In genomic region chr2:9333591-9334171, GRCh38 we compare ENCODE assay signal across 9 cellular contexts.
DNase-seq lines count a peak whose midpoint lies in the region; ATAC-seq and TF ChIP-seq lines count a peak whose summit lies in the region.
"Had no signal": no experiment of that assay in that cellular context is flagged by ENCODE, and none has a peak within 500 bp of the region (broad histone marks: within the 10 kb centered on the region; RNA-seq: fewer than 3 reads in every experiment).

No MANE protein-coding gene starts in this region.

- H3K36me3 Mint-ChIP-seq in stimulated activated memory B cell treated with anti-CD40 and anti-IgM and Interleukin-4, amounts not matched to agents 10 μg/mL and 1 μg/mL and 100 μg/mL, for 72 hours: no peaks in the 10 kb centered on the region
- H3K36me3 Mint-ChIP-seq: memory B cell had no signal

- no peaks in the 10 kb centered on the region for H3K9me3 Mint-ChIP-seq in stimulated activated memory B cell treated with anti-CD40 and anti-IgM and Interleukin-4, amounts not matched to agents 10 μg/mL and 1 μg/mL and 100 μg/mL, for 72 hours
- H3K9me3 Mint-ChIP-seq: memory B cell had no signal

- no peak overlapping the region for H3K27ac Mint-ChIP-seq in stimulated activated memory B cell treated with anti-CD40 and anti-IgM and Interleukin-4, amounts not matched to agents 10 μg/mL and 1 μg/mL and 100 μg/mL, for 72 hours
- H3K27ac Mint-ChIP-seq: memory B cell had no signal

- H3K9me2 ChIP-seq in GM23248 (ENCODE audit: insufficient read depth): no peaks in the 10 kb centered on the region

- 46 to 52% methylated on average over 6 to 7 of the region's 7 CpGs for WGBS in GM23248 (ENCODE audit: low coverage in 1 of 2, low lambda C conversion rate in 2 of 2, missing lambda C conversion rate in 2 of 2), 2 experiments
- WGBS in stomach, 5 donors: 29 to 50% (median 34%) methylated on average over 7 of the region's 7 CpGs

- no peak for ATAC-seq in stimulated activated memory B cell treated with anti-CD40 and anti-IgM and Interleukin-4, amounts not matched to agents 10 μg/mL and 1 μg/mL and 100 μg/mL, for 72 hours

- no peak for TF ChIP-seq POLR2A in stomach (IDR thresholded peaks at IDR 0.05)

- intact Hi-C loops in stomach (cut with DNase I; ENCODE audit: low total_unique reads): loop anchor here (5.0 kb wide), 1 partner anchor 191 kb away; no protein-coding TSS in a partner anchor

- DNase-seq in AG20443 (ENCODE audit: low spot score) (peak; percentile 82), GM23248 (peak; percentile 92), NCI-H774 (lab: John Stamatoyannopoulos, UW) (peak; percentile 41), brain pericyte (ENCODE audit: low read depth, low spot score) (peak; percentile 64), iris pigment epithelial cell (ENCODE audit: low read depth) (peak; percentile 92), stomach (peak; percentile 71), NCI-H187 treated with DMSO at 0.1 percent for 48 hours (lab: John Stamatoyannopoulos, UW) (no peak)

- H3K27ac ChIP-seq in GM23248 (peak overlapping the region; percentile 30), stomach (peak overlapping the region in 2 of 5 donors; percentile 35 to 37)

- H3K36me3 ChIP-seq in GM23248 (ENCODE audit: low read depth): peaks cover 45% of the 10 kb centered on the region
- peaks cover 0 to 24% (median 21%) of the 10 kb centered on the region in 4 donors for H3K36me3 ChIP-seq in stomach

- no peak overlapping the region for H3K4me2 ChIP-seq in GM23248 (ENCODE audit: unreplicated experiment)

- H2AFZ ChIP-seq in GM23248: no peak overlapping the region

- H3K79me2 ChIP-seq in GM23248 (ENCODE audit: insufficient read depth): peaks cover 61% of the 10 kb centered on the region

- no peak overlapping the region for H3K4me3 Mint-ChIP-seq in stimulated activated memory B cell treated with anti-CD40 and anti-IgM and Interleukin-4, amounts not matched to agents 10 μg/mL and 1 μg/mL and 100 μg/mL, for 72 hours
- H3K4me3 Mint-ChIP-seq: memory B cell had no signal

- no peaks in the 10 kb centered on the region for H3K27me3 Mint-ChIP-seq in stimulated activated memory B cell treated with anti-CD40 and anti-IgM and Interleukin-4, amounts not matched to agents 10 μg/mL and 1 μg/mL and 100 μg/mL, for 72 hours

- in situ Hi-C loops in GM23248 (cut with MboI): loop anchor here (10.0 kb wide), 1 partner anchor 129 kb away; the partner anchor contains the start of gene ASAP2

- H3F3A ChIP-seq in GM23248 (ENCODE audit: insufficient read depth): peaks cover 53% of the 10 kb centered on the region

- H3K27me3 ChIP-seq in GM23248 (replicated peaks; ENCODE audit: insufficient read depth) (no peaks in the 10 kb centered on the region), stomach (no peaks in the 10 kb centered on the region)

- no peak for TF ChIP-seq EP300 in stomach (IDR thresholded peaks at IDR 0.05)

- H4K20me1 ChIP-seq in GM23248 (ENCODE audit: insufficient read depth): no peaks in the 10 kb centered on the region

- no peak overlapping the region for H3K9ac ChIP-seq in GM23248

- no peaks in the 10 kb centered on the region for H3K9me3 ChIP-seq in GM23248 (ENCODE audit: low read depth)
- H3K9me3 ChIP-seq in stomach: no peaks in the 10 kb centered on the region

- no peak overlapping the region for H3K4me3 ChIP-seq in GM23248
- no peak overlapping the region for H3K4me3 ChIP-seq in stomach

- H3K4me1 ChIP-seq in GM23248 (ENCODE audit: insufficient read depth) (peaks cover 15% of the 10 kb centered on the region), stomach (peaks cover 12 to 47% (median 31%) of the 10 kb centered on the region in 4 donors)

- TF ChIP-seq CTCF in stomach (IDR thresholded peaks at IDR 0.05): peak in 5 of 7 experiments; percentile 38 to 74 (median 56)

- peaks cover 20% of the 10 kb centered on the region for H3K4me1 Mint-ChIP-seq in stimulated activated memory B cell treated with anti-CD40 and anti-IgM and Interleukin-4, amounts not matched to agents 10 μg/mL and 1 μg/mL and 100 μg/mL, for 72 hours
